In the genomic region with DNA sequence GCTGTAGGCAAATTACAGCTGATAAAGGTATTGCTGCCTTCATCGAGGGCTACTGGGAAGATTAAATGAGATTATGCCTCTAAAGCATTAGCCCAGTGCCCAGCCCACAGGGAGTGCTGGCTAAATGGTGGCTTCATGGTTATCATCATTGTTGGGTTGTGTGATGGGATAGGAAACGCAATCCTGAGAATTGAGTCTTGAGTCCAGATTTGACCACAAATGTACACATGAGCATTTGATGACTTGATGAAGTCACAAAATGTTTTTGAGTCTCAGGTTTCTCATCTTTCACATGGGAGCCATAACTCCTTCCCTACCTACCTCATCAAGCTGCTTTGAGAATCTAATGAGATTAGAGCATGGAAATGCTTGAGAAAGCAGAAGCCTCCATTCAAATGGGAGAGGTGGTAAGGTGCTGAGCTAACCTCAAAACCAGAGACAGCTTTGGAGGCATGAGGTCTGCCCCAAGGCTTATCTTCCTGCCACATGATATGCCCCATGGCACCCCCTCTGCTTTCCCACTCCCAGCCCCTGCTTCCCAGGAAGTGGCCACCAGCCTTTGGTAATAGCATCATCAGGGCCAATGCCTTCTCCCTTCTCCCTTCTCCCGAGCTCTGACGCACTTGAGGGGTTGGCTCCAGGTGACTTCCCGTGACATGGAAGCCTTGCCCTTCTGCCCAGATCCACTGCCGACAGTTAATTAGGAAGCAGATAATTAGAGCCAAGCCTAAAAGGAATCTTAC, we compare ENCODE assay signal across 23 cellular contexts.
"Had no signal": no experiment of that assay in that cellular context is flagged by ENCODE, and none has a peak within 500 bp of the region (broad histone marks: within the 10 kb centered on the region; RNA-seq: fewer than 3 reads in every experiment).

No MANE protein-coding gene starts in this region.

- H3K4me1 Mint-ChIP-seq: activated naive CD4-positive, alpha-beta T cell treated with anti-CD3 and anti-CD28 coated beads, Interleukin-2, amount 50 U/mL, for 24 hours; neural crest cell had no signal

- H3K27ac ChIP-seq: ascending aorta, colonic mucosa had no signal

- H3K27me3 Mint-ChIP-seq: activated CD8-positive, alpha-beta T cell treated with anti-CD3 and anti-CD28 coated beads for 36 hours; activated naive CD4-positive, alpha-beta T cell treated with anti-CD3 and anti-CD28 coated beads, Interleukin-2, amount 50 U/mL, for 24 hours; naive B cell; stimulated activated naive B cell treated with anti-CD40 and anti-IgM and Interleukin-4, amounts not matched to agents 10 μg/mL and 1 μg/mL and 100 μg/mL, for 72 hours; type B pancreatic cell had no signal

- FAIRE-seq: kidney had no signal

- H3K9me3 Mint-ChIP-seq: activated CD4-positive, alpha-beta T cell treated with anti-CD3 and anti-CD28 coated beads, Interleukin-2, amount 10 ng/mL, durations not matched to agents 24 days and 14 days; activated CD8-positive, alpha-beta T cell treated with anti-CD3 and anti-CD28 coated beads for 36 hours; activated naive CD4-positive, alpha-beta T cell treated with anti-CD3 and anti-CD28 coated beads, Interleukin-2, amount 50 U/mL, for 24 hours; naive B cell; neural crest cell; stimulated activated naive B cell treated with anti-CD40 and anti-IgM and Interleukin-4, amounts not matched to agents 10 μg/mL and 1 μg/mL and 100 μg/mL, for 72 hours; type B pancreatic cell had no signal

- H3K27me3 ChIP-seq: ascending aorta, colonic mucosa, heart right ventricle had no signal

- DNase-seq: activated CD4-positive, alpha-beta T cell treated with anti-CD3 and anti-CD28 coated beads, Interleukin-2, amount 10 ng/mL, durations not matched to agents 24 days and 14 days; activated CD8-positive, alpha-beta T cell treated with anti-CD3 and anti-CD28 coated beads for 36 hours; activated gamma-delta T cell; activated T-cell treated with anti-CD3 and anti-CD28 coated beads, Interleukin-2, amount 50 U/mL, for 48 hours; colonic mucosa; foreskin fibroblast; heart right ventricle; kidney; lower lobe of right lung; mesendoderm; naive B cell; occipital lobe; SK-N-SH; stimulated activated CD4-positive, alpha-beta T cell treated with anti-CD3 and anti-CD28 coated beads, Interleukin-15, amount 100 ng/mL, for 24 hours; stimulated activated naive B cell treated with anti-CD40 and anti-IgM and Interleukin-4, amounts not matched to agents 10 μg/mL and 1 μg/mL and 100 μg/mL, for 72 hours had no signal

- ATAC-seq: activated CD4-positive, CD25-positive, alpha-beta regulatory T cell treated with anti-CD3 and anti-CD28 coated beads, Interleukin-2, amount 50 U/mL, for 24 hours; heart right ventricle; left lobe of liver; lower lobe of right lung; sciatic nerve had no signal

- H3K36me3 ChIP-seq: ascending aorta, colonic mucosa had no signal

- H3K4me3 Mint-ChIP-seq: activated CD4-positive, alpha-beta T cell treated with anti-CD3 and anti-CD28 coated beads, Interleukin-2, amount 10 ng/mL, durations not matched to agents 24 days and 14 days; activated CD8-positive, alpha-beta T cell treated with anti-CD3 and anti-CD28 coated beads for 36 hours; activated naive CD4-positive, alpha-beta T cell treated with anti-CD3 and anti-CD28 coated beads, Interleukin-2, amount 50 U/mL, for 24 hours; neural crest cell; stimulated activated naive B cell treated with anti-CD40 and anti-IgM and Interleukin-4, amounts not matched to agents 10 μg/mL and 1 μg/mL and 100 μg/mL, for 72 hours; type B pancreatic cell had no signal

- H3K4me3 ChIP-seq: ascending aorta, colonic mucosa, heart right ventricle, lower lobe of right lung, smooth muscle cell had no signal

- H3K27ac Mint-ChIP-seq: activated CD4-positive, alpha-beta T cell treated with anti-CD3 and anti-CD28 coated beads, Interleukin-2, amount 10 ng/mL, durations not matched to agents 24 days and 14 days; activated CD8-positive, alpha-beta T cell treated with anti-CD3 and anti-CD28 coated beads for 36 hours; activated naive CD4-positive, alpha-beta T cell treated with anti-CD3 and anti-CD28 coated beads, Interleukin-2, amount 50 U/mL, for 24 hours; stimulated activated naive B cell treated with anti-CD40 and anti-IgM and Interleukin-4, amounts not matched to agents 10 μg/mL and 1 μg/mL and 100 μg/mL, for 72 hours; type B pancreatic cell had no signal

- H3K9me3 ChIP-seq: ascending aorta, colonic mucosa, heart right ventricle, lower lobe of right lung, SK-N-SH had no signal
